In the genomic region with DNA sequence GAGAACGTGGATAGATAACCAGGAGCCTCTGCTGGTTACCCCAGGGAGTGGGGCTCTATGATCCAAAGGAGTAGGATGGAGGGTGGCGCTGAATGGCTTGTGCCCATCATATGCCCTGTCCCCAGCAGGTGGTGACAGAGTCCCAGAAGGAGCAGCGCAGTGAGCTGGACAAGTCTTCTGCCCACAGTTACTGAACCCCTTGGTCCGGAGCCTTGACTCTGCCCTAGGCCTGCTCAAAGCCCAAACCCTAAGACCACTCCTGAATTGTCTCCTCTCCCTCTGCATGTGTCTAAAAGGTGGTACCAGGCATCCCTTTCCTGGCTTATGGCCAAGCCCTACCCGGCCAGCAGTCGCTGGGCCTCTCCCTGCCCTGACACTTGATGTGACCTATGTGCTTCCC, we compare ENCODE assay signal across 1 cellular context.
TF ChIP-seq lines count a peak whose summit lies in the region.

No MANE protein-coding gene starts in this region.

TF ChIP-seq in H1, 55 proteins besides CTCF, POLR2A, EP300 and RAD21:
- no peak for TF ChIP-seq CTBP2 (IDR thresholded peaks at IDR 0.05; ENCODE audit: borderline replicate concordance, insufficient read depth, insufficient read length, low read length)
- no peak for TF ChIP-seq GABPA (IDR thresholded peaks at IDR 0.05; ENCODE audit: borderline replicate concordance, insufficient read depth, low read length)
- TF ChIP-seq RFX5 (IDR thresholded peaks at IDR 0.05; ENCODE audit: borderline replicate concordance, low read depth, low read length), result no peak
- TF ChIP-seq SIN3A (conservative IDR thresholded peaks at IDR 0.05 in 1 of 2, IDR thresholded peaks at IDR 0.05 in 1 of 2; ENCODE audit: low read depth in 1 of 2, low read length in 2 of 2), result no peak
- no peak for TF ChIP-seq MAX (IDR thresholded peaks at IDR 0.05)
- TF ChIP-seq BACH1 (IDR thresholded peaks at IDR 0.05; ENCODE audit: low read length), result no peak
- no peak for TF ChIP-seq KDM4A (IDR thresholded peaks at IDR 0.05; ENCODE audit: low read depth, low read length, severe bottlenecking)
- no peak for TF ChIP-seq FOSL1 (IDR thresholded peaks at IDR 0.05; ENCODE audit: insufficient read depth, low read depth, low read length)
- no peak for TF ChIP-seq NRF1 (IDR thresholded peaks at IDR 0.05; ENCODE audit: low read depth, low read length)
- TF ChIP-seq BRCA1 (IDR thresholded peaks at IDR 0.05; ENCODE audit: low read depth, low read length), result no peak
- TF ChIP-seq TEAD4 (IDR thresholded peaks at IDR 0.05; ENCODE audit: low read depth, low read length), result no peak
- no peak for TF ChIP-seq SP1 (IDR thresholded peaks at IDR 0.05; ENCODE audit: low read depth, low read length)
- TF ChIP-seq POLR2AphosphoS5 (IDR thresholded peaks at IDR 0.05; ENCODE audit: low read depth, low read length), result no peak
- no peak for TF ChIP-seq RNF2 (IDR thresholded peaks at IDR 0.05; ENCODE audit: borderline replicate concordance, low read depth, low read length, missing control alignments, poor library complexity, severe bottlenecking)
